In genomic region chr6:37258716-37259115, GRCh38 we compare ENCODE assay signal across 1 cellular context.
TF ChIP-seq lines count a peak whose summit lies in the region.

No MANE protein-coding gene starts in this region.

TF ChIP-seq in WTC11, 78 proteins besides CTCF, POLR2A, EP300 and RAD21 (continued from another document):
- TF ChIP-seq, protein P1, sequence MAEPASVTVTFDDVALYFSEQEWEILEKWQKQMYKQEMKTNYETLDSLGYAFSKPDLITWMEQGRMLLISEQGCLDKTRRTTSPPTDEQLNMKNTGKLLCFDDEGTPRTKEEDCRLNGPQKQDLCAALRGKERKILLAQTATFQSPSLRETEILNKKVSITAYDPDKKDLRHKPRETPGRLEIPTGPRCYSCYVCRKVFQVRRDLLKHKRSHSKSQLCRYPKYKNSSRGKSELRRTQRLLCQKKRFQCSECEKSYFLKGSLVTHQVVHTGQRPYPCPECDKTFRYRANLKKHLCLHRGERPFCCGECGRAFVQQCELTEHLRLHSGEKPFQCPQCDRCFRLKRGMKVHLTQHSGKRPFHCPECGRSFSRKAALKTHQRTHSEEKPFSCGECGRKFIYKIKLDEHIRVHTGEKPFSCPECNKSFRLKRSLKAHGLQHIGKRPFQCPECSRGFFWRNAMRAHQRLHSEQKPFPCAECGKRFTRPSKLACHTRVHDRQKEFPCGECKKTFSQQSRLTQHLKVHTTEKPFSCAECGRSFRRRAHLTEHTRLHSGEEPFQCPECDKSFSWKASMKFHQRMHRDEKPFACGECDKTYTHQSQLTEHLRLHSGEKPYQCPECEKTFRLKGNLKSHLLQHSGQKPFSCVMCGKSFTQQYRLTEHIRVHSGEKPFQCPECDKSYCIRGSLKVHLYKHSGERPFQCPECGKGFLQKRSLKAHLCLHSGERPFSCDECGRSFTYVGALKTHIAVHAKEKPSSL (CRISPR knock-in tag; conservative IDR thresholded peaks at IDR 0.05), result no peak
- TF ChIP-seq E2F5 (CRISPR knock-in tag; IDR thresholded peaks at IDR 0.05), result no peak
